27 cellular contexts compared by ENCODE assay signal in genomic region chr2:195645413-195645812, GRCh38.
"Had no signal": no experiment of that assay in that cellular context is flagged by ENCODE, and none has a peak within 500 bp of the region (broad histone marks: within the 10 kb centered on the region; RNA-seq: fewer than 3 reads in every experiment).

No MANE protein-coding gene starts in this region.

- H3K4me3 Mint-ChIP-seq: activated B cell treated with CpG ODN at 0.5 μM for 24 hours; activated naive CD4-positive, alpha-beta T cell treated with anti-CD3 and anti-CD28 coated beads, Interleukin-2, amount 10 ng/mL, durations not matched to agents 7 days and 5 days; activated T-cell treated with anti-CD3 and anti-CD28 coated beads, Interleukin-2, amount 50 U/mL, for 72 hours; endodermal cell; nephron; stimulated activated memory B cell treated with anti-CD40 and anti-IgM and Interleukin-4, amounts not matched to agents 10 μg/mL and 1 μg/mL and 100 μg/mL, for 72 hours; stimulated activated naive CD8-positive, alpha-beta T cell treated with anti-CD3 and anti-CD28 coated beads, Interleukin-15, amount 100 ng/mL, for 72 hours; T-helper 2 cell treated with Interferon-gamma antibody and Interleukin-4, amounts not matched to agents 5 μg/mL and 100 μg/mL, for 36 hours had no signal

- H3K4me3 ChIP-seq: esophagus muscularis mucosa, heart left ventricle, smooth muscle cell, upper lobe of left lung, vagina had no signal

- DNase-seq: activated B cell treated with CpG ODN at 0.5 μM for 24 hours; activated CD4-positive, alpha-beta T cell treated with anti-CD3 and anti-CD28 coated beads, Interleukin-2, amount 50 U/mL, for 1 hour; activated gamma-delta T cell; activated naive CD4-positive, alpha-beta T cell treated with anti-CD3 and anti-CD28 coated beads, Interleukin-2, amount 10 ng/mL, durations not matched to agents 7 days and 5 days; activated T-cell treated with anti-CD3 and anti-CD28 coated beads for 4 hours; activated T-cell treated with anti-CD3 and anti-CD28 coated beads, Interleukin-2, amount 50 U/mL, for 72 hours; amygdala; central memory CD4-positive, alpha-beta T cell; endodermal cell; foreskin keratinocyte; heart left ventricle; hypothalamus; left ventricle myocardium superior; mammary epithelial cell; retina; stimulated activated CD4-positive, alpha-beta T cell treated with anti-CD3 and anti-CD28 coated beads, Interleukin-1b, Interleukin-23, amount 100 ng/mL, for 48 hours; stimulated activated CD4-positive, alpha-beta T cell treated with anti-CD3 and anti-CD28 coated beads, Interleukin-4, amount 100 ng/mL, for 4 hours; stimulated activated CD8-positive, alpha-beta memory T cell treated with anti-CD3 and anti-CD28 coated beads, Interleukin-4, amount 100 ng/mL, for 48 hours; stimulated activated naive CD8-positive, alpha-beta T cell treated with anti-CD3 and anti-CD28 coated beads, Interleukin-15, amount 100 ng/mL, for 72 hours; substantia nigra; upper lobe of left lung had no signal

- ATAC-seq: activated T-cell treated with anti-CD3 and anti-CD28 coated beads, Interleukin-2, amount 50 U/mL, for 72 hours; foreskin keratinocyte; heart left ventricle; left ventricle myocardium superior; stimulated activated memory B cell treated with anti-CD40 and anti-IgM and Interleukin-4, amounts not matched to agents 10 μg/mL and 1 μg/mL and 100 μg/mL, for 72 hours; stimulated activated naive CD8-positive, alpha-beta T cell treated with anti-CD3 and anti-CD28 coated beads, Interleukin-15, amount 100 ng/mL, for 72 hours had no signal

- H3K4me1 Mint-ChIP-seq: nephron had no signal

- H3K27ac ChIP-seq: esophagus muscularis mucosa, foreskin keratinocyte, heart left ventricle, upper lobe of left lung, vagina had no signal

- H3K9me3 ChIP-seq: esophagus muscularis mucosa, heart left ventricle, upper lobe of left lung, vagina had no signal

- H3K36me3 Mint-ChIP-seq: activated naive CD4-positive, alpha-beta T cell treated with anti-CD3 and anti-CD28 coated beads, Interleukin-2, amount 10 ng/mL, durations not matched to agents 7 days and 5 days; stimulated activated memory B cell treated with anti-CD40 and anti-IgM and Interleukin-4, amounts not matched to agents 10 μg/mL and 1 μg/mL and 100 μg/mL, for 72 hours had no signal

- H3K9me3 Mint-ChIP-seq: activated B cell treated with CpG ODN at 0.5 μM for 24 hours; endodermal cell; nephron; stimulated activated memory B cell treated with anti-CD40 and anti-IgM and Interleukin-4, amounts not matched to agents 10 μg/mL and 1 μg/mL and 100 μg/mL, for 72 hours; stimulated activated naive CD8-positive, alpha-beta T cell treated with anti-CD3 and anti-CD28 coated beads, Interleukin-15, amount 100 ng/mL, for 72 hours; T-helper 2 cell treated with Interferon-gamma antibody and Interleukin-4, amounts not matched to agents 5 μg/mL and 100 μg/mL, for 36 hours had no signal

- H3K4me1 ChIP-seq: esophagus muscularis mucosa, foreskin keratinocyte, vagina had no signal

- H3K27me3 ChIP-seq: esophagus muscularis mucosa, foreskin keratinocyte, heart left ventricle, upper lobe of left lung, vagina had no signal

- H3K27me3 Mint-ChIP-seq: activated B cell treated with CpG ODN at 0.5 μM for 24 hours; stimulated activated memory B cell treated with anti-CD40 and anti-IgM and Interleukin-4, amounts not matched to agents 10 μg/mL and 1 μg/mL and 100 μg/mL, for 72 hours; stimulated activated naive CD8-positive, alpha-beta T cell treated with anti-CD3 and anti-CD28 coated beads, Interleukin-15, amount 100 ng/mL, for 72 hours had no signal

- H3K4me2 ChIP-seq: smooth muscle cell had no signal

- H3K27ac Mint-ChIP-seq: activated B cell treated with CpG ODN at 0.5 μM for 24 hours; activated naive CD4-positive, alpha-beta T cell treated with anti-CD3 and anti-CD28 coated beads, Interleukin-2, amount 10 ng/mL, durations not matched to agents 7 days and 5 days; activated T-cell treated with anti-CD3 and anti-CD28 coated beads, Interleukin-2, amount 50 U/mL, for 72 hours; endodermal cell; nephron; stimulated activated memory B cell treated with anti-CD40 and anti-IgM and Interleukin-4, amounts not matched to agents 10 μg/mL and 1 μg/mL and 100 μg/mL, for 72 hours; T-helper 2 cell treated with Interferon-gamma antibody and Interleukin-4, amounts not matched to agents 5 μg/mL and 100 μg/mL, for 36 hours had no signal

- H3K36me3 ChIP-seq: esophagus muscularis mucosa, heart left ventricle, upper lobe of left lung, vagina had no signal
